ENCODE assay signal across 1 cellular context in the genomic region with DNA sequence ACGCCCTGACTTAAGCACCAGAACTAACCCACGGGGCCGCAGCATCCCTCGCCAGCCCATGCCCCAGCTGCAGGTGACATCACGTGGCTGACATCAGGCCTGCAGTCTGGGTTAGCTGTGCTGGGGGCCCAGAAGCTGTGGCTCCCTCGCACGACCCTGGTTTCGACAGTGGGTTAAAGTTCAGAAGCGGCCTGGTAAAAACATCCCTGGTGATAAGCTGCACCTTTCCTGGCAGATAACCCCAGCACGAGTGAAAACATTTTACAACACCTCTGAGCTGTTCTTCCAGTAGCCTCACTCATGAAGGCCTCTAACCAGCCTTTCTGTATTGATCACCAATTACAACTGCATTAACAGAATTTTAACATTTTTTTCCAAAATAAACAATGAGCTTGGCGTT.
TF ChIP-seq lines count a peak whose summit lies in the region.

No MANE protein-coding gene starts in this region.

TF ChIP-seq in HepG2, 621 proteins besides CTCF, POLR2A, EP300 and RAD21 (continued from another document and continues in another):
- TF ChIP-seq ZNF512B (CRISPR knock-in tag; IDR thresholded peaks at IDR 0.05; ENCODE audit: borderline replicate concordance) (peak; percentile 62; the same call in 1 of the 2 replicates), ZNF567 (CRISPR knock-in tag; IDR thresholded peaks at IDR 0.05; ENCODE audit: borderline replicate concordance) (no peak), HNF4A (CRISPR knock-in tag; IDR thresholded peaks at IDR 0.05) (peak; percentile 76), FOXA3 (CRISPR knock-in tag; IDR thresholded peaks at IDR 0.05) (peak; percentile 30; the same call in 1 of the 2 replicates), GPBP1L1 (CRISPR knock-in tag; IDR thresholded peaks at IDR 0.05) (no peak), TRAFD1 (CRISPR knock-in tag; IDR thresholded peaks at IDR 0.05; ENCODE audit: borderline replicate concordance) (no peak), GFI1 (CRISPR knock-in tag; IDR thresholded peaks at IDR 0.05; ENCODE audit: borderline replicate concordance) (no peak), ZNF883 (CRISPR knock-in tag; IDR thresholded peaks at IDR 0.05; ENCODE audit: not compliant biosample characterization) (peak; percentile 18), NCOA1 (CRISPR knock-in tag; IDR thresholded peaks at IDR 0.05) (no peak), MBD4 (IDR thresholded peaks at IDR 0.05; ENCODE audit: borderline replicate concordance, low read length) (no peak), ZBTB40 (IDR thresholded peaks at IDR 0.05) (no peak), ZBTB40 (CRISPR knock-in tag; IDR thresholded peaks at IDR 0.05) (no peak)
- TF ChIP-seq, protein P1, sequence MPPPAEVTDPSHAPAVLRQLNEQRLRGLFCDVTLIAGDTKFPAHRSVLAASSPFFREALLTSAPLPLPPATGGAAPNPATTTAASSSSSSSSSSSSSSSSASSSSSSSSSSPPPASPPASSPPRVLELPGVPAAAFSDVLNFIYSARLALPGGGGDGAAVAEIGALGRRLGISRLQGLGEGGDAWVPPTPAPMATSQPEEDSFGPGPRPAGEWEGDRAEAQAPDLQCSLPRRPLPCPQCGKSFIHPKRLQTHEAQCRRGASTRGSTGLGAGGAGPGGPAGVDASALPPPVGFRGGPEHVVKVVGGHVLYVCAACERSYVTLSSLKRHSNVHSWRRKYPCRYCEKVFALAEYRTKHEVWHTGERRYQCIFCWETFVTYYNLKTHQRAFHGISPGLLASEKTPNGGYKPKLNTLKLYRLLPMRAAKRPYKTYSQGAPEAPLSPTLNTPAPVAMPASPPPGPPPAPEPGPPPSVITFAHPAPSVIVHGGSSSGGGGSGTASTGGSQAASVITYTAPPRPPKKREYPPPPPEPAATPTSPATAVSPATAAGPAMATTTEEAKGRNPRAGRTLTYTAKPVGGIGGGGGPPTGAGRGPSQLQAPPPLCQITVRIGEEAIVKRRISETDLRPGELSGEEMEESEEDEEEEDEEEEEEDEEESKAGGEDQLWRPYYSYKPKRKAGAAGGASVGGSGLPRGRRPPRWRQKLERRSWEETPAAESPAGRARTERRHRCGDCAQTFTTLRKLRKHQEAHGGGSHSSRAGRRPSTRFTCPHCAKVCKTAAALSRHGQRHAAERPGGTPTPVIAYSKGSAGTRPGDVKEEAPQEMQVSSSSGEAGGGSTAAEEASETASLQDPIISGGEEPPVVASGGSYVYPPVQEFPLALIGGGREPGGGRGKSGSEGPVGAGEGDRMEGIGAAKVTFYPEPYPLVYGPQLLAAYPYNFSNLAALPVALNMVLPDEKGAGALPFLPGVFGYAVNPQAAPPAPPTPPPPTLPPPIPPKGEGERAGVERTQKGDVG (CRISPR knock-in tag; IDR thresholded peaks at IDR 0.05; ENCODE audit: borderline replicate concordance): no peak
- TF ChIP-seq, protein P2, sequence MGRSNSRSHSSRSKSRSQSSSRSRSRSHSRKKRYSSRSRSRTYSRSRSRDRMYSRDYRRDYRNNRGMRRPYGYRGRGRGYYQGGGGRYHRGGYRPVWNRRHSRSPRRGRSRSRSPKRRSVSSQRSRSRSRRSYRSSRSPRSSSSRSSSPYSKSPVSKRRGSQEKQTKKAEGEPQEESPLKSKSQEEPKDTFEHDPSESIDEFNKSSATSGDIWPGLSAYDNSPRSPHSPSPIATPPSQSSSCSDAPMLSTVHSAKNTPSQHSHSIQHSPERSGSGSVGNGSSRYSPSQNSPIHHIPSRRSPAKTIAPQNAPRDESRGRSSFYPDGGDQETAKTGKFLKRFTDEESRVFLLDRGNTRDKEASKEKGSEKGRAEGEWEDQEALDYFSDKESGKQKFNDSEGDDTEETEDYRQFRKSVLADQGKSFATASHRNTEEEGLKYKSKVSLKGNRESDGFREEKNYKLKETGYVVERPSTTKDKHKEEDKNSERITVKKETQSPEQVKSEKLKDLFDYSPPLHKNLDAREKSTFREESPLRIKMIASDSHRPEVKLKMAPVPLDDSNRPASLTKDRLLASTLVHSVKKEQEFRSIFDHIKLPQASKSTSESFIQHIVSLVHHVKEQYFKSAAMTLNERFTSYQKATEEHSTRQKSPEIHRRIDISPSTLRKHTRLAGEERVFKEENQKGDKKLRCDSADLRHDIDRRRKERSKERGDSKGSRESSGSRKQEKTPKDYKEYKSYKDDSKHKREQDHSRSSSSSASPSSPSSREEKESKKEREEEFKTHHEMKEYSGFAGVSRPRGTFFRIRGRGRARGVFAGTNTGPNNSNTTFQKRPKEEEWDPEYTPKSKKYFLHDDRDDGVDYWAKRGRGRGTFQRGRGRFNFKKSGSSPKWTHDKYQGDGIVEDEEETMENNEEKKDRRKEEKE (IDR thresholded peaks at IDR 0.05): no peak
- TF ChIP-seq, protein P3, sequence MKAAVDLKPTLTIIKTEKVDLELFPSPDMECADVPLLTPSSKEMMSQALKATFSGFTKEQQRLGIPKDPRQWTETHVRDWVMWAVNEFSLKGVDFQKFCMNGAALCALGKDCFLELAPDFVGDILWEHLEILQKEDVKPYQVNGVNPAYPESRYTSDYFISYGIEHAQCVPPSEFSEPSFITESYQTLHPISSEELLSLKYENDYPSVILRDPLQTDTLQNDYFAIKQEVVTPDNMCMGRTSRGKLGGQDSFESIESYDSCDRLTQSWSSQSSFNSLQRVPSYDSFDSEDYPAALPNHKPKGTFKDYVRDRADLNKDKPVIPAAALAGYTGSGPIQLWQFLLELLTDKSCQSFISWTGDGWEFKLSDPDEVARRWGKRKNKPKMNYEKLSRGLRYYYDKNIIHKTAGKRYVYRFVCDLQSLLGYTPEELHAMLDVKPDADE (CRISPR knock-in tag; IDR thresholded peaks at IDR 0.05): no peak
- TF ChIP-seq, protein P4, sequence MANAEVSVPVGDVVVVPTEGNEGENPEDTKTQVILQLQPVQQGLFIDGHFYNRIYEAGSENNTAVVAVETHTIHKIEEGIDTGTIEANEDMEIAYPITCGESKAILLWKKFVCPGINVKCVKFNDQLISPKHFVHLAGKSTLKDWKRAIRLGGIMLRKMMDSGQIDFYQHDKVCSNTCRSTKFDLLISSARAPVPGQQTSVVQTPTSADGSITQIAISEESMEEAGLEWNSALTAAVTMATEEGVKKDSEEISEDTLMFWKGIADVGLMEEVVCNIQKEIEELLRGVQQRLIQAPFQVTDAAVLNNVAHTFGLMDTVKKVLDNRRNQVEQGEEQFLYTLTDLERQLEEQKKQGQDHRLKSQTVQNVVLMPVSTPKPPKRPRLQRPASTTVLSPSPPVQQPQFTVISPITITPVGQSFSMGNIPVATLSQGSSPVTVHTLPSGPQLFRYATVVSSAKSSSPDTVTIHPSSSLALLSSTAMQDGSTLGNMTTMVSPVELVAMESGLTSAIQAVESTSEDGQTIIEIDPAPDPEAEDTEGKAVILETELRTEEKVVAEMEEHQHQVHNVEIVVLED (CRISPR knock-in tag; IDR thresholded peaks at IDR 0.05; ENCODE audit: borderline replicate concordance): no peak
